ENCODE assay signal across 8 cellular contexts in the genomic region with DNA sequence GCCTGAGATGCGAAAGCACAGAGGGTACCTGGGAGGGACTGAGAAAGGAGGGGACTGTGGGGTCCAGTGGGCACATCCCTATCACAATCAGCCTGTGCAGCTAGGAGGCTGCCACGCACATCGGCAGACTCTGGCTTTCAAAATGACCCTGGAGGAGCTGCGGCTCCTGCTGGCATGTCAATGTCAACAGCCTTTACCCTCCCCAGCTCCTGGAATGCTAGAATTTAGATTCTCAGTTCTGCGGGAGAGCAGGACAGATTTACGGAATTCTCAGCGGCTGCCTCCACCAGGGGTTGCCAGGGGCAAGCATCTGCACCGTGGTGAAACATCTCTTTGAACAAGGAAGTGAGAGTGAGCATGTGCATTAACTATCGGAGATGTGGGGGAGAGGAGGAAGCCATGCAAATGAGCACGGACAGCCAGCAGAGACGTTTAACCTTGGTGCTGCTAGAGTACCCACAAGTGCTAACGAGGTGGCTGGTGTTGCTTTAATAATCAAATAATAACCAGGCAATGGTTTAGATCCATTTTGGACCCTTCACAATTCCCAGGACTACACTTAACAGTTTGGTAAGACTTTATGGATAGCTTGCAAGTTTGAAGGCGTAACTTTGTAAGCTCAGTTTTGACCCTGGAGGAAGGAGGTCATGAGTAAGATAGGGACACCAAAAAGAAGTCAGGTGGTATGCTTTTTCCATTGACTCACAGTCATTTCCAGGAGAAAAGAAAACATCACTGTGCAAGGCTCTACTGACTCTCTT. TPM values are rescaled to one million over a fixed set of nuclear protein-coding genes. Genes with fewer than 3 reads are reported as not detected.
DNase-seq lines count a peak whose midpoint lies in the region; ATAC-seq lines count a peak whose summit lies in the region.

No MANE protein-coding gene starts in this region.

- peaks cover 1% of the 10 kb centered on the region for H3K36me3 Mint-ChIP-seq in activated naive CD4-positive, alpha-beta T cell treated with anti-CD3 and anti-CD28 coated beads, Interleukin-2, amount 50 U/mL, for 24 hours

- DNase-seq in RPMI7951 (ENCODE audit: low read depth) (peak; percentile 77), kidney tubule cell (ENCODE audit: low spot score) (peak; percentile 27), DMS 273 (lab: John Stamatoyannopoulos, UW; ENCODE audit: unreplicated experiment) (no peak), NCI-H748 (lab: John Stamatoyannopoulos, UW; ENCODE audit: unreplicated experiment) (no peak)
- DNase-seq in stimulated activated CD4-positive, alpha-beta T cell treated with anti-CD3 and anti-CD28 coated beads, Interleukin-4, amount 100 ng/mL, for 4 hours: peak; percentile 30 to 41

- H3K27ac Mint-ChIP-seq in activated naive CD4-positive, alpha-beta T cell treated with anti-CD3 and anti-CD28 coated beads, Interleukin-2, amount 50 U/mL, for 24 hours: peak overlapping the region; percentile 53

- H3K4me3 Mint-ChIP-seq in activated naive CD4-positive, alpha-beta T cell treated with anti-CD3 and anti-CD28 coated beads, Interleukin-2, amount 50 U/mL, for 24 hours: peak overlapping the region; percentile 80

- H3K9me3 Mint-ChIP-seq in activated naive CD4-positive, alpha-beta T cell treated with anti-CD3 and anti-CD28 coated beads, Interleukin-2, amount 50 U/mL, for 24 hours: no peaks in the 10 kb centered on the region

- peak; percentile 94 for ATAC-seq in GM18511 (IDR thresholded peaks at IDR 0.05; ENCODE audit: unreplicated experiment)
- ATAC-seq in HG02840 (IDR thresholded peaks at IDR 0.05; ENCODE audit: low FRiP score, unreplicated experiment): peak; percentile 95

- H3K27me3 Mint-ChIP-seq in activated naive CD4-positive, alpha-beta T cell treated with anti-CD3 and anti-CD28 coated beads, Interleukin-2, amount 50 U/mL, for 24 hours: no peaks in the 10 kb centered on the region

- H3K4me1 Mint-ChIP-seq in activated naive CD4-positive, alpha-beta T cell treated with anti-CD3 and anti-CD28 coated beads, Interleukin-2, amount 50 U/mL, for 24 hours: peaks cover 57% of the 10 kb centered on the region

RNA-seq across cellular contexts. Expression of a gene that starts 54.1 kb away (rescaled TPM):
- total RNA-seq in RPMI7951 (2014; rRNA removed; shearing (Covaris generic)): 3.0 and 4.0 TPM in 2 replicates

Comparison
In these comparisons a context has a peak if more than half of its experiments do, and no peak if none do; other contexts are left out.
1. DNase-seq: peak in RPMI7951 (single experiment), kidney tubule cell (single experiment) and stimulated activated CD4-positive, alpha-beta T cell treated with anti-CD3 and anti-CD28 coated beads, Interleukin-4, amount 100 ng/mL, for 4 hours (2 of 2); none in DMS 273 (single experiment) and NCI-H748 (single experiment).